ENCODE assay signal across 8 cellular contexts in genomic region chr14:81219210-81219820, GRCh38. TPM values are rescaled to one million over a fixed set of nuclear protein-coding genes. Genes with fewer than 3 reads are reported as not detected.
DNase-seq lines count a peak whose midpoint lies in the region; ATAC-seq lines count a peak whose summit lies in the region.

No MANE protein-coding gene starts in this region.

- peaks cover 46% of the 10 kb centered on the region for H3K36me3 Mint-ChIP-seq in activated T-helper 17 cell treated with anti-CD3 and anti-CD28 coated beads, Interleukin-2, amount 50 U/mL, for 72 hours (ENCODE audit: low read depth)
- H3K36me3 Mint-ChIP-seq in naive B cell: peaks cover 5 to 8% of the 10 kb centered on the region in 2 donors
- H3K36me3 Mint-ChIP-seq in stimulated activated effector memory CD8-positive, alpha-beta T cell treated with anti-CD3 and anti-CD28 coated beads, Interleukin-12 subunit alpha, Interleukin-12 subunit beta, amount 100 ng/mL, for 72 hours: peaks cover 65% of the 10 kb centered on the region

- H3K9me3 Mint-ChIP-seq in activated T-helper 17 cell treated with anti-CD3 and anti-CD28 coated beads, Interleukin-2, amount 50 U/mL, for 72 hours: no peaks in the 10 kb centered on the region
- peaks cover 0 to 4% (median 0%) of the 10 kb centered on the region in 7 donors for H3K9me3 Mint-ChIP-seq in naive B cell
- H3K9me3 Mint-ChIP-seq in stimulated activated effector memory CD8-positive, alpha-beta T cell treated with anti-CD3 and anti-CD28 coated beads, Interleukin-12 subunit alpha, Interleukin-12 subunit beta, amount 100 ng/mL, for 72 hours: no peaks in the 10 kb centered on the region

- peak; percentile 99 for DNase-seq in EH (ENCODE audit: low read depth)
- peak; percentile 24 for DNase-seq in GOT3 (lab: John Stamatoyannopoulos, UW)
- peak; percentile 98 for DNase-seq in LHCN-M2 (ENCODE audit: low read depth)
- DNase-seq in RPMI7951 (ENCODE audit: low read depth): peak; percentile 96
- peak; percentile 98 for DNase-seq in fibroblast of gingiva (ENCODE audit: low read depth)
- peak; percentile 90 for DNase-seq in naive B cell
- DNase-seq in stimulated activated effector memory CD8-positive, alpha-beta T cell treated with anti-CD3 and anti-CD28 coated beads, Interleukin-12 subunit alpha, Interleukin-12 subunit beta, amount 100 ng/mL, for 72 hours (ENCODE audit: low spot score in 2 of 2): peak; percentile 67 to 94

- H3K27me3 Mint-ChIP-seq in activated T-helper 17 cell treated with anti-CD3 and anti-CD28 coated beads, Interleukin-2, amount 50 U/mL, for 72 hours: no peaks in the 10 kb centered on the region
- peaks cover 0 to 4% (median 0%) of the 10 kb centered on the region in 3 donors for H3K27me3 Mint-ChIP-seq in naive B cell

- peak overlapping the region; percentile 100 for H3K4me3 Mint-ChIP-seq in activated T-helper 17 cell treated with anti-CD3 and anti-CD28 coated beads, Interleukin-2, amount 50 U/mL, for 72 hours
- H3K4me3 Mint-ChIP-seq in naive B cell: peak overlapping the region; percentile 93 to 100 (median 99)
- peak overlapping the region; percentile 95 for H3K4me3 Mint-ChIP-seq in stimulated activated effector memory CD8-positive, alpha-beta T cell treated with anti-CD3 and anti-CD28 coated beads, Interleukin-12 subunit alpha, Interleukin-12 subunit beta, amount 100 ng/mL, for 72 hours

- peak; percentile 65 for ATAC-seq in activated T-helper 17 cell treated with anti-CD3 and anti-CD28 coated beads, Interleukin-2, amount 50 U/mL, for 72 hours (replicated peaks)
- ATAC-seq in naive B cell (ENCODE audit: low read depth in 2 of 2): peak; percentile 60 to 62
- ATAC-seq in stimulated activated effector memory CD8-positive, alpha-beta T cell treated with anti-CD3 and anti-CD28 coated beads, Interleukin-12 subunit alpha, Interleukin-12 subunit beta, amount 100 ng/mL, for 72 hours: peak; percentile 79

- H3K4me1 Mint-ChIP-seq in activated T-helper 17 cell treated with anti-CD3 and anti-CD28 coated beads, Interleukin-2, amount 50 U/mL, for 72 hours: peaks cover 10% of the 10 kb centered on the region
- peaks cover 14 to 37% (median 19%) of the 10 kb centered on the region in 3 donors for H3K4me1 Mint-ChIP-seq in naive B cell
- peaks cover 26% of the 10 kb centered on the region for H3K4me1 Mint-ChIP-seq in stimulated activated effector memory CD8-positive, alpha-beta T cell treated with anti-CD3 and anti-CD28 coated beads, Interleukin-12 subunit alpha, Interleukin-12 subunit beta, amount 100 ng/mL, for 72 hours

- H3K27ac Mint-ChIP-seq in activated T-helper 17 cell treated with anti-CD3 and anti-CD28 coated beads, Interleukin-2, amount 50 U/mL, for 72 hours: peak overlapping the region; percentile 100
- peak overlapping the region; percentile 98 to 100 (median 100) for H3K27ac Mint-ChIP-seq in naive B cell
- H3K27ac Mint-ChIP-seq in stimulated activated effector memory CD8-positive, alpha-beta T cell treated with anti-CD3 and anti-CD28 coated beads, Interleukin-12 subunit alpha, Interleukin-12 subunit beta, amount 100 ng/mL, for 72 hours: peak overlapping the region; percentile 99

RNA-seq across cellular contexts. Expression of gene GTF2A1, which starts 1.4 kb away (rescaled TPM):
- 21.4 and 30.2 TPM in 2 replicates for total RNA-seq in LHCN-M2 (2014; rRNA removed)
- polyA plus RNA-seq in LHCN-M2 (2012): 9.5 TPM
- total RNA-seq in RPMI7951 (2014; rRNA removed; shearing (Covaris generic)): 19.7 and 22.3 TPM in 2 replicates
- 10 to 100 TPM; 33.9 to 38.0 TPM for total RNA-seq in activated T-helper 17 cell treated with anti-CD3 and anti-CD28 coated beads, Interleukin-2, amount 50 U/mL, for 72 hours
- 10 to 100 TPM in 5 of 6 donors, 1 to 10 TPM in 1; 7.5 to 18.6 (median 13.0) TPM for polyA plus RNA-seq in naive B cell (ENCODE audit: low read depth in 6 of 6)

Comparison
In these comparisons a context has a peak if more than half of its experiments do, and no peak if none do; other contexts are left out.
1. Peak in every context shown above with its lines: DNase-seq and ATAC-seq.
2. DNase-seq: peak in every context shown above with its lines; median percentile 99 in EH; 98 in LHCN-M2; 98 in fibroblast of gingiva; 96 in RPMI7951; 90 in naive B cell; 80 in stimulated activated effector memory CD8-positive, alpha-beta T cell treated with anti-CD3 and anti-CD28 coated beads, Interleukin-12 subunit alpha, Interleukin-12 subunit beta, amount 100 ng/mL, for 72 hours; 24 in GOT3.